ENCODE assay signal across 9 cellular contexts in the genomic region with DNA sequence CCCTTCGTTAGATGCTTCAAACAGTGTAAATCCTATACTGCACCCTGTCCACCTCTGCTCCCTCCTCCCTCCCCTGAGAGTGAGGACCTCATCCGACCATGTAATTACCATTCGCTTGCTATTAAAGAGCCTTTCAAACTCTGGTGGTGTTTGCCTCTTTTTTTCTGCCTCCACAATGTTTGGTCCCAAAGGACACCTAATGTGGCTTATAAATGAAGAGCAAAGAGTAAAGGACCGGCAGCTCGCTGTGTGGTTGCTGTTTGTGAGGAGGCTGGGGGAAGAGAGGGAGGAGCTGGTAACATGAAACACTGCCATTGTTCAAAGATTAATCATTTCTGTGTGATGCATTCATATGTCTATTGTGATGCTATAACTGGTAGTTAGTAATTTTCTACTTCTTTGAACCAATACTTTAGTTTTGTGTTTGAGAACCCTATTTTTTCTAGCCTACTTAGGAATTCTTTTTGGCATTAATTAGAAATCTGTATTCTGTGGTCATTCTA. TPM values are rescaled to one million over a fixed set of nuclear protein-coding genes. Genes with fewer than 3 reads are reported as not detected.
DNase-seq lines count a peak whose midpoint lies in the region; ATAC-seq and TF ChIP-seq lines count a peak whose summit lies in the region.
"Had no signal": no experiment of that assay in that cellular context is flagged by ENCODE, and none has a peak within 500 bp of the region (broad histone marks: within the 10 kb centered on the region; RNA-seq: fewer than 3 reads in every experiment).

No MANE protein-coding gene starts in this region.

- H3K9me3 ChIP-seq in SU-DHL-6 (ENCODE audit: insufficient read depth, low read length): no peaks in the 10 kb centered on the region
- no peaks in the 10 kb centered on the region for H3K9me3 ChIP-seq in prostate gland
- H3K9me3 ChIP-seq in right atrium auricular region: no peaks in the 10 kb centered on the region

- intact Hi-C loops in prostate gland (cut with DNase I): loop anchor here (2.0 kb wide), 1 partner anchor 250 kb away; no protein-coding TSS in a partner anchor

- peak overlapping the region; percentile 12; the same call in 1 of the 2 replicates for H3K9ac ChIP-seq in SU-DHL-6 (ENCODE audit: low read length)

- H3K4me2 ChIP-seq in SU-DHL-6 (ENCODE audit: low read depth, low read length, poor library complexity, severe bottlenecking): no peak overlapping the region

- DNase-seq in HPDE6-E6E7 (ENCODE audit: extremely low spot score) (peak; percentile 67), foreskin keratinocyte (peak; percentile 67 to 84), substantia nigra (lab: John Stamatoyannopoulos, UW) (peak in 14 of 49 donors; percentile 18 to 56 (median 30)), prostate gland (ENCODE audit: low spot score) (no peak), right atrium auricular region (ENCODE audit: low spot score) (no peak)

- H3K4me1 ChIP-seq in foreskin keratinocyte (peaks cover 37% of the 10 kb centered on the region), prostate gland (replicated peaks) (peaks cover 18% of the 10 kb centered on the region), right atrium auricular region (peaks cover 0 to 18% of the 10 kb centered on the region in 2 donors)

- ATAC-seq in GM18861 (IDR thresholded peaks at IDR 0.05; ENCODE audit: unreplicated experiment) (peak; percentile 28), foreskin keratinocyte (peak; percentile 78), HG02973 (IDR thresholded peaks at IDR 0.05; ENCODE audit: unreplicated experiment) (no peak)

- H3K27me3 ChIP-seq in SU-DHL-6 (ENCODE audit: low read length): no peaks in the 10 kb centered on the region
- no peaks in the 10 kb centered on the region for H3K27me3 ChIP-seq in foreskin keratinocyte
- no peaks in the 10 kb centered on the region for H3K27me3 ChIP-seq in prostate gland (replicated peaks; ENCODE audit: insufficient read depth)
- H3K27me3 ChIP-seq in right atrium auricular region: no peaks in the 10 kb centered on the region

- TF ChIP-seq CTCF in SU-DHL-6 (IDR thresholded peaks at IDR 0.05; ENCODE audit: insufficient read depth, low read length, poor library complexity, severe bottlenecking) (no peak), foreskin keratinocyte (conservative IDR thresholded peaks at IDR 0.05) (no peak), prostate gland (IDR thresholded peaks at IDR 0.05) (no peak), right atrium auricular region (IDR thresholded peaks at IDR 0.05) (no peak)

- no peak for TF ChIP-seq POLR2A in prostate gland (IDR thresholded peaks at IDR 0.05)

- H3K4me3 ChIP-seq in SU-DHL-6 (ENCODE audit: insufficient read depth, low read length, poor library complexity, severe bottlenecking): no peak overlapping the region
- H3K4me3 ChIP-seq in prostate gland: no peak overlapping the region
- no peak overlapping the region for H3K4me3 ChIP-seq in right atrium auricular region

- H3F3A ChIP-seq in SU-DHL-6 (ENCODE audit: insufficient read depth): no peaks in the 10 kb centered on the region

- H3K79me2 ChIP-seq in SU-DHL-6 (ENCODE audit: insufficient read depth, low read length): no peaks in the 10 kb centered on the region

- no peak overlapping the region for H3K27ac ChIP-seq in SU-DHL-6 (ENCODE audit: low read depth, low read length)
- peak overlapping the region; percentile 99 for H3K27ac ChIP-seq in foreskin keratinocyte
- H3K27ac ChIP-seq in substantia nigra (ENCODE audit: low read depth, low read length, poor library complexity, severe bottlenecking): peak overlapping the region; percentile 94
- H3K27ac ChIP-seq in prostate gland: no peak overlapping the region
- H3K27ac ChIP-seq in right atrium auricular region: peak overlapping the region in 1 of 2 donors; percentile 38
- H3K27ac ChIP-seq: VCaP had no signal

- no peaks in the 10 kb centered on the region for H3K9me2 ChIP-seq in SU-DHL-6 (replicated peaks; ENCODE audit: insufficient read depth, low read length)

- no peaks in the 10 kb centered on the region for H3K36me3 ChIP-seq in SU-DHL-6 (ENCODE audit: low read length)
- peaks cover 0 to 4% of the 10 kb centered on the region in 2 donors for H3K36me3 ChIP-seq in prostate gland
- H3K36me3 ChIP-seq in right atrium auricular region: no peaks in the 10 kb centered on the region

- H2AFZ ChIP-seq in SU-DHL-6 (ENCODE audit: low read depth, low read length, severe bottlenecking): peak overlapping the region; percentile 43

- no peaks in the 10 kb centered on the region for H4K20me1 ChIP-seq in SU-DHL-6 (ENCODE audit: low read depth, low read length)

- 46% methylated on average over 5 of the region's 5 CpGs for WGBS in prostate gland

RNA-seq across cellular contexts. Expression of a gene that starts 27.9 kb away (rescaled TPM):
- 9.5 and 11.1 TPM in 2 replicates for total RNA-seq in foreskin keratinocyte
- polyA plus RNA-seq in foreskin keratinocyte: 6.3 and 7.9 TPM in 2 replicates
- 10 to 100 TPM; 22.6 to 26.9 TPM for total RNA-seq in prostate gland
- total RNA-seq in right atrium auricular region: 10 to 100 TPM; 17.4 to 65.4 TPM

Comparison
In these comparisons a context has a peak if more than half of its experiments do, and no peak if none do; other contexts are left out.
1. DNase-seq: peak in HPDE6-E6E7 (single experiment) and foreskin keratinocyte (2 of 2); none in prostate gland (single experiment) and right atrium auricular region (single experiment).
2. H3K27ac ChIP-seq: peak in foreskin keratinocyte (single experiment) and substantia nigra (single experiment); none in SU-DHL-6 (single experiment) and prostate gland (0 of 2).